Comparison of ENCODE assay signal across 8 cellular contexts in the genomic region with DNA sequence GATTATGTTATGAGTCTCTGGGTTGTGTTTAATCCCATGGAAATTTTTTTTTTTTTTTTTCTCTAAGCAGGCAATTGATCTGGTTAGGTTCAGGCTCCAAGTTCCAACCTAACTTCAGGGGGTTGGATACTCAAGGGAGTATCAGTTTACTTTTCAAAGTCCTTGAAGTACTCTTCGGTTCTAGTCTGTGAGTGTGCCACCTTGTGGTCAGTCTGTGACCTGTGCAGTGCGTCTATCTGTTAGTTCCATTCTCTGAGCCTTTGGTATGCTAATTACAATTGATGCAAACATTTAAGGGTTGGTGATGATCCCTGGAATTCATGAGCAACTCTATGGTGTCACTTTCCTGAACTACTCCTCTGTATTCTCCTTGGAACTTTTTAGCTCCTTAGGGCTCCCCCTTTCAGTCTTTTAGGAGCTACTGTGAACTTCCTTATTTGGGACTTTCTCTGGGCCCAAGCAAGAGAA.
DNase-seq lines count a peak whose midpoint lies in the region; ATAC-seq and TF ChIP-seq lines count a peak whose summit lies in the region.

No MANE protein-coding gene starts in this region.

- H3K4me1 Mint-ChIP-seq in mesothelial cell of epicardium = no peaks in the 10 kb centered on the region

- H3K9me3 ChIP-seq in MG63 = no peaks in the 10 kb centered on the region

- no peak overlapping the region for H3K4me3 Mint-ChIP-seq in mesothelial cell of epicardium

- peaks cover 57% of the 10 kb centered on the region for H3K36me3 Mint-ChIP-seq in mesothelial cell of epicardium

- H3K36me3 ChIP-seq in MG63 = no peaks in the 10 kb centered on the region
- no peaks in the 10 kb centered on the region for H3K36me3 ChIP-seq in brain microvascular endothelial cell (replicated peaks)

- peak; percentile 79 for TF ChIP-seq CTCF in brain microvascular endothelial cell (IDR thresholded peaks at IDR 0.05; ENCODE audit: low read depth, low read length, missing control alignments)
- peak; percentile 33 for TF ChIP-seq CTCF in mesothelial cell of epicardium (IDR thresholded peaks at IDR 0.05; ENCODE audit: unreplicated experiment)

- no peak overlapping the region for H3K27ac ChIP-seq in brain microvascular endothelial cell

- H3K27me3 Mint-ChIP-seq in mesothelial cell of epicardium (ENCODE audit: low read depth) = no peaks in the 10 kb centered on the region

- peaks cover 36% of the 10 kb centered on the region for H3K9me3 Mint-ChIP-seq in mesothelial cell of epicardium

- DNase-seq in AG20443 (ENCODE audit: low spot score) = peak; percentile 32
- DNase-seq in MG63 = peak; percentile 19
- peak; percentile 50 for DNase-seq in brain microvascular endothelial cell
- DNase-seq in mesothelial cell of epicardium (ENCODE audit: low spot score in 2 of 2, unreplicated experiment in 2 of 2) = no peak
- no peak for DNase-seq in activated gamma-delta T cell treated with Interleukin-2 at 50 U/mL for 16 hours
- no peak for DNase-seq in activated CD8-positive, alpha-beta memory T cell treated with anti-CD3 and anti-CD28 coated beads, Interleukin-2, amount 50 U/mL, for 48 hours
- DNase-seq in KG1 (lab: John Stamatoyannopoulos, UW) = no peak

- peak; percentile 63 for ATAC-seq in GM18511 (IDR thresholded peaks at IDR 0.05; ENCODE audit: unreplicated experiment)

- H3K4me3 ChIP-seq in MG63 = no peak overlapping the region
- no peak overlapping the region for H3K4me3 ChIP-seq in brain microvascular endothelial cell (ENCODE audit: low read depth, low read length)

- no peak overlapping the region for H3K27ac Mint-ChIP-seq in mesothelial cell of epicardium

- in situ Hi-C loops in brain microvascular endothelial cell (cut with HindIII; ENCODE audit: low pct_ligation_motif_present, low sequenced_read_pairs) = no loop called here

- H3K27me3 ChIP-seq in MG63 = no peaks in the 10 kb centered on the region
- H3K27me3 ChIP-seq in brain microvascular endothelial cell (replicated peaks) = no peaks in the 10 kb centered on the region

Comparison
In these comparisons a context has a peak if more than half of its experiments do, and no peak if none do; other contexts are left out.
1. DNase-seq: peak in AG20443 (single experiment), MG63 (single experiment) and brain microvascular endothelial cell (single experiment); none in mesothelial cell of epicardium (0 of 2), activated gamma-delta T cell treated with Interleukin-2 at 50 U/mL for 16 hours (single experiment), activated CD8-positive, alpha-beta memory T cell treated with anti-CD3 and anti-CD28 coated beads, Interleukin-2, amount 50 U/mL, for 48 hours (single experiment) and KG1 (single experiment).